8 cellular contexts compared by ENCODE assay signal in the genomic region with DNA sequence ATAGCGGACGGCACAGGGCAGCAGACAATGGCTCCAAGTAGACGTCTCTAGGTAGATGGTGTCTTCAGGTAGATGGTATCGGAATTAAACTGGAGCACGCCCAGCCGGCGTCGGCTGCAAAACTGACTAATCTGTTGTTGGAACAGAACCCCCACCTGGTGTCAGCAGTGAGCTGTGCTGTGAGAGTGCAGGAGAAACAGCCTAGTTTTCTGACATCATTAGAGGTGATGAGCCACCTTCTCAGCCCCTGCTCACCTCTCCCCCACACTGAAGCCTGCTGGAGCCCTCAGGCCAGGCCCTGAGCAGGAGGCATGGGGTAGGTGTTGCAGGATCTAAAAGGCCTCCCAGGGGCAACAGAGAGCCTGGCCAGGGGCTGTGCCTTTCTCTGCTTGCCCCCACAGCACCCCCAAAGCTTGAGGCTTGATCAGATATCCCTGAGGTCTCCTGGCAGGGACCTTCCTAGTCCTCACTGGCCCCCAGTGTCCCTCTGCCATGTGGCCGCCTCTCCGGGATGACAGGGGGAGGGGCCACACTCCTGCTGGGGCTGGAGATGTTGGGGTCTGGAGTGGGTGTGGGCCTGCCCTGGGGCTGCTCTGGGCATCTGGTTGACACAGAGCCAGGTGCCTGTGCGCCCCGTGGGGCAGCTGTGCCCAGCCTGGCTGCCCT. TPM values are rescaled to one million over a fixed set of nuclear protein-coding genes. Genes with fewer than 3 reads are reported as not detected.
A peak's percentile ranks its signal among the peaks of the same experiment; 100 is the strongest.
DNase-seq lines count a peak whose midpoint lies in the region; ATAC-seq and TF ChIP-seq lines count a peak whose summit lies in the region.

No MANE protein-coding gene starts in this region.

- no peak overlapping the region for H3K27ac ChIP-seq in foreskin keratinocyte

- no peak overlapping the region for H3K9ac ChIP-seq in NT2/D1 (ENCODE audit: insufficient read length, low read depth)

- H3K27me3 ChIP-seq in NT2/D1 (ENCODE audit: insufficient read depth, insufficient read length) (no peaks in the 10 kb centered on the region), foreskin keratinocyte (no peaks in the 10 kb centered on the region)

- ATAC-seq in foreskin keratinocyte: peak; percentile 96

- H3K4me3 ChIP-seq in NT2/D1 (ENCODE audit: insufficient read length, low read depth): no peak overlapping the region

- no peaks in the 10 kb centered on the region for H3K36me3 ChIP-seq in NT2/D1 (ENCODE audit: insufficient read depth, insufficient read length, low read length)

- no peaks in the 10 kb centered on the region for H3K9me3 ChIP-seq in NT2/D1 (ENCODE audit: insufficient read depth, low read length)

- peak in 3 of 4 experiments; percentile 42 to 59 (median 49) for DNase-seq in activated CD4-positive, CD25-positive, alpha-beta regulatory T cell (lab: John Stamatoyannopoulos, UW)
- no peak for DNase-seq in activated CD4-positive, CD25-positive, alpha-beta regulatory T cell treated with anti-CD3 and anti-CD28 coated beads, Interleukin-2, amount 50 U/mL, for 72 hours
- peak; percentile 51 for DNase-seq in NT2/D1 (ENCODE audit: low read depth, low spot score)
- DNase-seq in activated T-cell treated with anti-CD3 and anti-CD28 coated beads, Interleukin-2, amount 50 U/mL, for 1 hour: peak; percentile 74
- DNase-seq in foreskin keratinocyte: peak; percentile 49 to 73
- DNase-seq in stimulated activated CD4-positive, alpha-beta T cell treated with anti-CD3 and anti-CD28 coated beads, Interleukin-1b, Interleukin-23, amount 100 ng/mL, for 24 hours (ENCODE audit: low read depth in 4 of 4, low spot score in 1 of 4): peak in 3 of 4 experiments; percentile 42 to 52 (median 45)
- DNase-seq in DMS114 treated with DMSO at 0.1 percent for 48 hours (lab: John Stamatoyannopoulos, UW; ENCODE audit: unreplicated experiment): no peak
- no peak for DNase-seq in GM19238 (ENCODE audit: insufficient read length, low spot score)

- peak; percentile 94 for TF ChIP-seq CTCF in foreskin keratinocyte (conservative IDR thresholded peaks at IDR 0.05)

- H3K4me1 ChIP-seq in NT2/D1 (ENCODE audit: insufficient read depth, insufficient read length): peaks cover 8% of the 10 kb centered on the region
- H3K4me1 ChIP-seq in foreskin keratinocyte: no peaks in the 10 kb centered on the region

RNA-seq across cellular contexts. Expression of gene HELZ2, which starts 6.9 kb away (rescaled TPM):
- total RNA-seq in foreskin keratinocyte: 65.5 and 84.8 TPM in 2 replicates
- polyA plus RNA-seq in foreskin keratinocyte: 13.0 and 13.6 TPM in 2 replicates

RNA-seq across cellular contexts. Expression of gene FNDC11, which starts 27.0 kb away (rescaled TPM):
- total RNA-seq in foreskin keratinocyte: 0.53 and 0.78 TPM in 2 replicates
- polyA plus RNA-seq in foreskin keratinocyte: 0.67 and 0.68 TPM in 2 replicates

RNA-seq across cellular contexts. Expression of gene SRMS, which starts 33.4 kb away (rescaled TPM):
- total RNA-seq in foreskin keratinocyte: 0.11 and 0.17 TPM in 2 replicates
- polyA plus RNA-seq in foreskin keratinocyte: 0.04 and 0.09 TPM in 2 replicates

RNA-seq across cellular contexts. Expression of gene PTK6, which starts 43.8 kb away (rescaled TPM):
- 15.7 and 21.8 TPM in 2 replicates for total RNA-seq in foreskin keratinocyte
- 15.2 and 22.0 TPM in 2 replicates for polyA plus RNA-seq in foreskin keratinocyte

RNA-seq across cellular contexts. Expression of gene GMEB2, which starts 46.0 kb away (rescaled TPM):
- 10.3 and 11.2 TPM in 2 replicates for total RNA-seq in foreskin keratinocyte
- polyA plus RNA-seq in foreskin keratinocyte: 6.9 and 7.2 TPM in 2 replicates

Comparison
In these comparisons a context has a peak if more than half of its experiments do, and no peak if none do; other contexts are left out.
1. DNase-seq: peak in activated CD4-positive, CD25-positive, alpha-beta regulatory T cell (3 of 4), NT2/D1 (single experiment), activated T-cell treated with anti-CD3 and anti-CD28 coated beads, Interleukin-2, amount 50 U/mL, for 1 hour (single experiment), foreskin keratinocyte (2 of 2) and stimulated activated CD4-positive, alpha-beta T cell treated with anti-CD3 and anti-CD28 coated beads, Interleukin-1b, Interleukin-23, amount 100 ng/mL, for 24 hours (3 of 4); none in activated CD4-positive, CD25-positive, alpha-beta regulatory T cell treated with anti-CD3 and anti-CD28 coated beads, Interleukin-2, amount 50 U/mL, for 72 hours (single experiment), DMS114 treated with DMSO at 0.1 percent for 48 hours (single experiment) and GM19238 (single experiment).